In genomic region chr4:8534129-8534528, GRCh38 we compare ENCODE assay signal across 7 cellular contexts. TPM values are rescaled to one million over a fixed set of nuclear protein-coding genes. Genes with fewer than 3 reads are reported as not detected.
DNase-seq lines count a peak whose midpoint lies in the region; ATAC-seq and TF ChIP-seq lines count a peak whose summit lies in the region.

No MANE protein-coding gene starts in this region.

- no peaks in the 10 kb centered on the region for H3K9me3 ChIP-seq in mucosa of descending colon

- peaks cover 4% of the 10 kb centered on the region for H3K36me3 Mint-ChIP-seq in glutamatergic neuron (ENCODE audit: unreplicated experiment)

- no peak overlapping the region for H3K4me3 Mint-ChIP-seq in glutamatergic neuron (ENCODE audit: unreplicated experiment)

- no peaks in the 10 kb centered on the region for H3K27me3 Mint-ChIP-seq in glutamatergic neuron (ENCODE audit: unreplicated experiment)

- no peak overlapping the region for H3K27ac Mint-ChIP-seq in glutamatergic neuron (ENCODE audit: unreplicated experiment)

- no peaks in the 10 kb centered on the region for H3K27me3 ChIP-seq in dorsolateral prefrontal cortex

- intact Hi-C loops in mucosa of descending colon (cut with DNase I, micrococcal nuclease) = no loop called here
- intact Hi-C loops in dorsolateral prefrontal cortex (cut with DNase I) = no loop called here

- TF ChIP-seq CTCF in astrocyte of the cerebellum (IDR thresholded peaks at IDR 0.05; ENCODE audit: low read depth, low read length, missing control alignments) (no peak), mucosa of descending colon (IDR thresholded peaks at IDR 0.05) (no peak), dorsolateral prefrontal cortex (IDR thresholded peaks at IDR 0.05 in 54 of 56, conservative IDR thresholded peaks at IDR 0.05 in 2 of 56; ENCODE audit: low read depth in 1 of 56, partially characterized antibody in 56 of 56) (no peak), glutamatergic neuron (IDR thresholded peaks at IDR 0.05; ENCODE audit: partially characterized antibody, unreplicated experiment) (no peak)

- H3K4me1 ChIP-seq in mucosa of descending colon (ENCODE audit: low read depth) = peaks cover 11% of the 10 kb centered on the region

- in situ Hi-C loops in astrocyte of the cerebellum (cut with HindIII; ENCODE audit: low sequenced_read_pairs) = no loop called here

- H3K4me3 ChIP-seq in astrocyte of the cerebellum (ENCODE audit: low read depth, low read length) = no peak overlapping the region
- H3K4me3 ChIP-seq in mucosa of descending colon = no peak overlapping the region
- no peak overlapping the region for H3K4me3 ChIP-seq in dorsolateral prefrontal cortex

- peak overlapping the region in 1 of 59 donors; percentile 9 for H3K27ac ChIP-seq in dorsolateral prefrontal cortex

- no peaks in the 10 kb centered on the region for H3K36me3 ChIP-seq in mucosa of descending colon (ENCODE audit: low read depth)

- peaks cover 3% of the 10 kb centered on the region for H3K9me3 Mint-ChIP-seq in glutamatergic neuron (ENCODE audit: unreplicated experiment)

- peak; percentile 59 for DNase-seq in astrocyte of the cerebellum (ENCODE audit: low read depth)
- peak; percentile 37 to 64 (median 42) for DNase-seq in mucosa of descending colon
- no peak for DNase-seq in dorsolateral prefrontal cortex
- DNase-seq in glutamatergic neuron = no peak
- DNase-seq in DMS114 treated with DMSO at 0.1 percent for 48 hours (lab: John Stamatoyannopoulos, UW; ENCODE audit: unreplicated experiment) = no peak

- ATAC-seq in GM19328 (IDR thresholded peaks at IDR 0.05; ENCODE audit: unreplicated experiment) = peak; percentile 81
- peak; percentile 65 for ATAC-seq in HG03066 (IDR thresholded peaks at IDR 0.05; ENCODE audit: low read depth, unreplicated experiment)
- peak; percentile 92 for ATAC-seq in mucosa of descending colon

- no peaks in the 10 kb centered on the region for H3K4me1 Mint-ChIP-seq in glutamatergic neuron (ENCODE audit: low read depth, unreplicated experiment)

RNA-seq across cellular contexts. Expression of gene GPR78, which starts 46.1 kb away (rescaled TPM):
- total RNA-seq in mucosa of descending colon (under 1 TPM in 1 of 3 donors, not detected in 2; 0.19 TPM), dorsolateral prefrontal cortex (1 to 10 TPM in 13 of 120 experiments, under 1 TPM in 70, not detected in 37; 0.16 to 1.8 (median 0.56) TPM), glutamatergic neuron (ENCODE audit: unreplicated experiment) (0.17 TPM)

RNA-seq across cellular contexts. Expression of gene CPZ, which starts 58.4 kb away (rescaled TPM):
- total RNA-seq in mucosa of descending colon (1 to 10 TPM in 1 of 3 donors, under 1 TPM in 2; 0.63 to 2.6 (median 0.81) TPM), dorsolateral prefrontal cortex (10 to 100 TPM in 2 of 120 experiments, 1 to 10 TPM in 53, under 1 TPM in 39, not detected in 26; 0.19 to 18.0 (median 1.2) TPM), glutamatergic neuron (ENCODE audit: unreplicated experiment) (0.27 TPM)

Comparison
In these comparisons a context has a peak if more than half of its experiments do, and no peak if none do; other contexts are left out.
1. DNase-seq: peak in astrocyte of the cerebellum (single experiment) and mucosa of descending colon (3 of 3); none in dorsolateral prefrontal cortex (0 of 10), glutamatergic neuron (single experiment) and DMS114 treated with DMSO at 0.1 percent for 48 hours (single experiment).
2. Peak in every context shown above with its lines, with median percentiles within 50 percentile points of each other: ATAC-seq.